1 cellular context compared by ENCODE assay signal in the genomic region with DNA sequence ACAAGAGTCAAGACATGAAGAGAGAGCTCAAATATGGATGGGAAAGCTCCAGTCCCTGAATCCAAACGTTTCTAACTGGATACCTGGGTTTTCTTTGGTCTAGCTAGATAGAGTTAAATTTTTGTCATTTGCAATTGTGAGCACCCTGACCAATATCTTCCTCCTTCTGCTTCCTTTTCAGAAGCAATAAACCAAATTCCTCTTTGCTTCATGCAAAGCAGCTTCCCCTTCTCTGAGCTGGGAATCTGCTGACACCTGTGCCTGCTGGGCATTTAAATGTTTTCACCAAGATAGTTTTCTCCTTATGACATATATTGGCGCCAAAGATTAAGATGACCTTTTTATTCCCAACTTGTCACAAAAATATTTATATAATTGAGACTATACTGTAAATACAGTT.
TF ChIP-seq lines count a peak whose summit lies in the region.

No MANE protein-coding gene starts in this region.

TF ChIP-seq in WTC11, 78 proteins besides CTCF, POLR2A, EP300 and RAD21 (continued from another document):
- TF ChIP-seq, protein P1, sequence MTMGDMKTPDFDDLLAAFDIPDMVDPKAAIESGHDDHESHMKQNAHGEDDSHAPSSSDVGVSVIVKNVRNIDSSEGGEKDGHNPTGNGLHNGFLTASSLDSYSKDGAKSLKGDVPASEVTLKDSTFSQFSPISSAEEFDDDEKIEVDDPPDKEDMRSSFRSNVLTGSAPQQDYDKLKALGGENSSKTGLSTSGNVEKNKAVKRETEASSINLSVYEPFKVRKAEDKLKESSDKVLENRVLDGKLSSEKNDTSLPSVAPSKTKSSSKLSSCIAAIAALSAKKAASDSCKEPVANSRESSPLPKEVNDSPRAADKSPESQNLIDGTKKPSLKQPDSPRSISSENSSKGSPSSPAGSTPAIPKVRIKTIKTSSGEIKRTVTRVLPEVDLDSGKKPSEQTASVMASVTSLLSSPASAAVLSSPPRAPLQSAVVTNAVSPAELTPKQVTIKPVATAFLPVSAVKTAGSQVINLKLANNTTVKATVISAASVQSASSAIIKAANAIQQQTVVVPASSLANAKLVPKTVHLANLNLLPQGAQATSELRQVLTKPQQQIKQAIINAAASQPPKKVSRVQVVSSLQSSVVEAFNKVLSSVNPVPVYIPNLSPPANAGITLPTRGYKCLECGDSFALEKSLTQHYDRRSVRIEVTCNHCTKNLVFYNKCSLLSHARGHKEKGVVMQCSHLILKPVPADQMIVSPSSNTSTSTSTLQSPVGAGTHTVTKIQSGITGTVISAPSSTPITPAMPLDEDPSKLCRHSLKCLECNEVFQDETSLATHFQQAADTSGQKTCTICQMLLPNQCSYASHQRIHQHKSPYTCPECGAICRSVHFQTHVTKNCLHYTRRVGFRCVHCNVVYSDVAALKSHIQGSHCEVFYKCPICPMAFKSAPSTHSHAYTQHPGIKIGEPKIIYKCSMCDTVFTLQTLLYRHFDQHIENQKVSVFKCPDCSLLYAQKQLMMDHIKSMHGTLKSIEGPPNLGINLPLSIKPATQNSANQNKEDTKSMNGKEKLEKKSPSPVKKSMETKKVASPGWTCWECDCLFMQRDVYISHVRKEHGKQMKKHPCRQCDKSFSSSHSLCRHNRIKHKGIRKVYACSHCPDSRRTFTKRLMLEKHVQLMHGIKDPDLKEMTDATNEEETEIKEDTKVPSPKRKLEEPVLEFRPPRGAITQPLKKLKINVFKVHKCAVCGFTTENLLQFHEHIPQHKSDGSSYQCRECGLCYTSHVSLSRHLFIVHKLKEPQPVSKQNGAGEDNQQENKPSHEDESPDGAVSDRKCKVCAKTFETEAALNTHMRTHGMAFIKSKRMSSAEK (CRISPR knock-in tag; IDR thresholded peaks at IDR 0.05; ENCODE audit: borderline replicate concordance), result no peak
- TF ChIP-seq GABPB1 (CRISPR knock-in tag; IDR thresholded peaks at IDR 0.05), result no peak
